24 cellular contexts compared by ENCODE assay signal in genomic region chr17:42068979-42069378, GRCh38. TPM values are rescaled to one million over a fixed set of nuclear protein-coding genes. Genes with fewer than 3 reads are reported as not detected.
"Had no signal": no experiment of that assay in that cellular context is flagged by ENCODE, and none has a peak within 500 bp of the region (broad histone marks: within the 10 kb centered on the region; RNA-seq: fewer than 3 reads in every experiment).

No MANE protein-coding gene starts in this region.

- H3K9me3 ChIP-seq: gastrocnemius medialis, heart left ventricle, left ventricle myocardium inferior, right atrium auricular region, thoracic aorta, upper lobe of right lung had no signal

- H3K27ac ChIP-seq: dorsolateral prefrontal cortex, heart left ventricle, left ventricle myocardium inferior, right atrium auricular region, thoracic aorta, upper lobe of right lung had no signal

- H3K36me3 ChIP-seq: gastrocnemius medialis, heart left ventricle, left ventricle myocardium inferior, right atrium auricular region, thoracic aorta, upper lobe of right lung had no signal

- H3K27me3 ChIP-seq: gastrocnemius medialis had no signal

- ATAC-seq: activated CD8-positive, alpha-beta T cell treated with anti-CD3 and anti-CD28 coated beads for 36 hours; activated T-helper 17 cell treated with anti-CD3 and anti-CD28 coated beads, Interleukin-2, amount 50 U/mL, for 72 hours; gastrocnemius medialis; heart left ventricle; stimulated activated effector memory CD8-positive, alpha-beta T cell treated with anti-CD3 and anti-CD28 coated beads, Interleukin-12 subunit alpha, Interleukin-12 subunit beta, amount 100 ng/mL, for 72 hours; upper lobe of right lung had no signal

- H3K4me3 ChIP-seq: dorsolateral prefrontal cortex, gastrocnemius medialis, heart left ventricle, left ventricle myocardium inferior, right atrium auricular region, thoracic aorta, upper lobe of right lung had no signal

- DNase-seq: activated CD4-positive, alpha-beta T cell treated with anti-CD3 and anti-CD28 coated beads, Interleukin-2, amount 10 ng/mL, durations not matched to agents 24 days and 14 days; activated CD8-positive, alpha-beta T cell treated with anti-CD3 and anti-CD28 coated beads for 36 hours; activated naive CD4-positive, alpha-beta T cell; activated naive CD8-positive, alpha-beta T cell treated with anti-CD3 and anti-CD28 coated beads, Interleukin-2, amount 10 ng/mL, durations not matched to agents 7 days and 5 days; activated T-cell treated with anti-CD3 and anti-CD28 coated beads, Interleukin-2, amount 50 U/mL, for 1 hour; caudate nucleus; dorsolateral prefrontal cortex; erythroblast; gastrocnemius medialis; heart left ventricle; left ventricle myocardium inferior; mammary epithelial cell; naive B cell; small intestine; stimulated activated CD4-positive, alpha-beta T cell treated with anti-CD3 and anti-CD28 coated beads, Interleukin-4, amount 100 ng/mL, for 1 hour; T1000; upper lobe of right lung had no signal

RNA-seq across cellular contexts. Expression of gene ZNF385C, which starts 29.3 kb away (rescaled TPM):
- total RNA-seq: omental fat pad; right atrium auricular region; T-helper 1 cell treated with Interleukin-12 subunit alpha and Interleukin-12 subunit beta and Interleukin-4 antibody, amounts not matched to agents 30 ng/mL and 1 ng/mL, for 36 hours; thoracic aorta had no signal

RNA-seq across cellular contexts. Expression of gene DHX58, which starts 43.5 kb away (rescaled TPM):
- total RNA-seq: neural crest cell had no signal
